1 cellular context compared by ENCODE assay signal in genomic region chr15:66820474-66821258, GRCh38.
TF ChIP-seq lines count a peak whose summit lies in the region.

No MANE protein-coding gene starts in this region.

TF ChIP-seq in GM12878, 131 proteins besides CTCF, POLR2A, EP300 and RAD21 (continued from another document):
- TF ChIP-seq HSF1 (IDR thresholded peaks at IDR 0.05; ENCODE audit: low read depth, low read length), result no peak
- no peak for TF ChIP-seq ZBTB40 (IDR thresholded peaks at IDR 0.05; ENCODE audit: borderline replicate concordance)
- no peak for TF ChIP-seq TAF1 (IDR thresholded peaks at IDR 0.05; ENCODE audit: borderline replicate concordance, low read depth, low read length)
- TF ChIP-seq, protein P1, sequence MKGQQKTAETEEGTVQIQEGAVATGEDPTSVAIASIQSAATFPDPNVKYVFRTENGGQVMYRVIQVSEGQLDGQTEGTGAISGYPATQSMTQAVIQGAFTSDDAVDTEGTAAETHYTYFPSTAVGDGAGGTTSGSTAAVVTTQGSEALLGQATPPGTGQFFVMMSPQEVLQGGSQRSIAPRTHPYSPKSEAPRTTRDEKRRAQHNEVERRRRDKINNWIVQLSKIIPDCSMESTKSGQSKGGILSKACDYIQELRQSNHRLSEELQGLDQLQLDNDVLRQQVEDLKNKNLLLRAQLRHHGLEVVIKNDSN (IDR thresholded peaks at IDR 0.05; ENCODE audit: borderline replicate concordance, extremely low read length, insufficient read depth, low read depth, low read length), result no peak
TF ChIP-seq in GM12878: peak in this region for 0.
